ENCODE assay signal across 9 cellular contexts in genomic region chr1:224696891-224697765, GRCh38.
DNase-seq lines count a peak whose midpoint lies in the region; TF ChIP-seq lines count a peak whose summit lies in the region.
"Had no signal": no experiment of that assay in that cellular context is flagged by ENCODE, and none has a peak within 500 bp of the region (broad histone marks: within the 10 kb centered on the region; RNA-seq: fewer than 3 reads in every experiment).

No MANE protein-coding gene starts in this region.

- in situ Hi-C loops in astrocyte of the spinal cord (cut with HindIII; ENCODE audit: low sequenced_read_pairs), result no loop called here

- H3K9me3 Mint-ChIP-seq in osteocyte (ENCODE audit: unreplicated experiment), result no peaks in the 10 kb centered on the region
- H3K9me3 Mint-ChIP-seq: stimulated activated naive CD8-positive, alpha-beta T cell treated with anti-CD3 and anti-CD28 coated beads, Interleukin-15, amount 100 ng/mL, for 72 hours had no signal

- no peak overlapping the region for H3K4me3 Mint-ChIP-seq in osteocyte (ENCODE audit: unreplicated experiment)
- H3K4me3 Mint-ChIP-seq: stimulated activated naive CD8-positive, alpha-beta T cell treated with anti-CD3 and anti-CD28 coated beads, Interleukin-15, amount 100 ng/mL, for 72 hours had no signal

- peak; percentile 61 for DNase-seq in DMS79 treated with DMSO at 0.1 percent for 48 hours (lab: John Stamatoyannopoulos, UW)
- peak; percentile 77 for DNase-seq in M059J (ENCODE audit: low read depth)
- peak; percentile 76 for DNase-seq in astrocyte of the spinal cord (ENCODE audit: low read depth, low spot score)
- peak; percentile 7 for DNase-seq in medulla oblongata (ENCODE audit: extremely low spot score)
- no peak for DNase-seq in osteocyte (ENCODE audit: extremely low spot score, unreplicated experiment)
- no peak for DNase-seq in activated CD8-positive, alpha-beta memory T cell treated with anti-CD3 and anti-CD28 coated beads, Interleukin-2, amount 50 U/mL, for 4 hours
- DNase-seq in NCI-H1436 (lab: John Stamatoyannopoulos, UW), result no peak
- DNase-seq in stimulated activated CD4-positive, alpha-beta T cell treated with anti-CD3 and anti-CD28 coated beads, Interleukin-12 subunit alpha, Interleukin-12 subunit beta, amount 100 ng/mL, for 4 hours, result no peak
- DNase-seq: stimulated activated naive CD8-positive, alpha-beta T cell treated with anti-CD3 and anti-CD28 coated beads, Interleukin-15, amount 100 ng/mL, for 72 hours had no signal

- H3K27me3 Mint-ChIP-seq in osteocyte (ENCODE audit: unreplicated experiment), result peaks cover 5% of the 10 kb centered on the region

- H3K4me1 Mint-ChIP-seq in osteocyte (ENCODE audit: unreplicated experiment), result no peaks in the 10 kb centered on the region
- H3K4me1 Mint-ChIP-seq: stimulated activated naive CD8-positive, alpha-beta T cell treated with anti-CD3 and anti-CD28 coated beads, Interleukin-15, amount 100 ng/mL, for 72 hours had no signal

- no peak for TF ChIP-seq CTCF in astrocyte of the spinal cord (IDR thresholded peaks at IDR 0.05; ENCODE audit: low read depth, low read length)
- TF ChIP-seq CTCF in osteocyte (IDR thresholded peaks at IDR 0.05), result no peak

- no peak overlapping the region for H3K27ac Mint-ChIP-seq in osteocyte (ENCODE audit: unreplicated experiment)
- H3K27ac Mint-ChIP-seq: stimulated activated naive CD8-positive, alpha-beta T cell treated with anti-CD3 and anti-CD28 coated beads, Interleukin-15, amount 100 ng/mL, for 72 hours had no signal

- H3K4me3 ChIP-seq in astrocyte of the spinal cord (ENCODE audit: low read depth, low read length), result no peak overlapping the region

- no peaks in the 10 kb centered on the region for H3K36me3 Mint-ChIP-seq in osteocyte (ENCODE audit: unreplicated experiment)

Comparison
In these comparisons a context has a peak if more than half of its experiments do, and no peak if none do; other contexts are left out.
1. DNase-seq: peak in DMS79 treated with DMSO at 0.1 percent for 48 hours (single experiment), M059J (single experiment), astrocyte of the spinal cord (single experiment) and medulla oblongata (single experiment); none in osteocyte (single experiment), activated CD8-positive, alpha-beta memory T cell treated with anti-CD3 and anti-CD28 coated beads, Interleukin-2, amount 50 U/mL, for 4 hours (single experiment), NCI-H1436 (single experiment) and stimulated activated CD4-positive, alpha-beta T cell treated with anti-CD3 and anti-CD28 coated beads, Interleukin-12 subunit alpha, Interleukin-12 subunit beta, amount 100 ng/mL, for 4 hours (single experiment).